Comparison of ENCODE assay signal across 19 cellular contexts in genomic region chr2:113861740-113862139, GRCh38. TPM values are rescaled to one million over a fixed set of nuclear protein-coding genes. Genes with fewer than 3 reads are reported as not detected.
DNase-seq lines count a peak whose midpoint lies in the region; ATAC-seq lines count a peak whose summit lies in the region.
"Had no signal": no experiment of that assay in that cellular context is flagged by ENCODE, and none has a peak within 500 bp of the region (broad histone marks: within the 10 kb centered on the region; RNA-seq: fewer than 3 reads in every experiment).

No MANE protein-coding gene starts in this region.

- peak; percentile 20 for DNase-seq in NCI-H2171 (lab: John Stamatoyannopoulos, UW)
- no peak for DNase-seq in activated naive CD4-positive, alpha-beta T cell treated with anti-CD3 and anti-CD28 coated beads, Interleukin-2, amount 50 U/mL, for 72 hours (ENCODE audit: low spot score in 2 of 2)
- no peak for DNase-seq in activated CD4-positive, CD25-positive, alpha-beta regulatory T cell (lab: John Stamatoyannopoulos, UW)
- DNase-seq in stimulated activated naive CD8-positive, alpha-beta T cell treated with anti-CD3 and anti-CD28 coated beads, Interleukin-15, amount 100 ng/mL, for 72 hours: no peak
- no peak for DNase-seq in T-cell
- DNase-seq: DMS79, dorsolateral prefrontal cortex, KG1, MV-4-11, NCI-H2029, NCI-H446, psoas muscle, stomach had no signal

- CTCF ChIA-PET in T-cell (lab: Charles Lee): no interaction called here

- H3K27ac Mint-ChIP-seq in activated naive CD4-positive, alpha-beta T cell treated with anti-CD3 and anti-CD28 coated beads, Interleukin-2, amount 50 U/mL, for 72 hours: no peak overlapping the region
- no peak overlapping the region for H3K27ac Mint-ChIP-seq in stimulated activated naive CD8-positive, alpha-beta T cell treated with anti-CD3 and anti-CD28 coated beads, Interleukin-15, amount 100 ng/mL, for 72 hours
- H3K27ac Mint-ChIP-seq in T-cell: no peak overlapping the region
- H3K27ac Mint-ChIP-seq: activated naive CD4-positive, alpha-beta T cell treated with anti-CD3 and anti-CD28 coated beads, Interleukin-2, amount 50 U/mL, for 24 hours; type B pancreatic cell had no signal

- H3K4me1 Mint-ChIP-seq in stimulated activated naive CD8-positive, alpha-beta T cell treated with anti-CD3 and anti-CD28 coated beads, Interleukin-15, amount 100 ng/mL, for 72 hours: no peaks in the 10 kb centered on the region
- peaks cover 0 to 11% (median 10%) of the 10 kb centered on the region in 3 donors for H3K4me1 Mint-ChIP-seq in T-cell
- H3K4me1 Mint-ChIP-seq: central memory CD8-positive, alpha-beta T cell had no signal

- peaks cover 8 to 13% of the 10 kb centered on the region in 2 donors for H3K36me3 Mint-ChIP-seq in activated naive CD4-positive, alpha-beta T cell treated with anti-CD3 and anti-CD28 coated beads, Interleukin-2, amount 50 U/mL, for 72 hours
- peaks cover 29% of the 10 kb centered on the region for H3K36me3 Mint-ChIP-seq in T-cell
- H3K36me3 Mint-ChIP-seq: type B pancreatic cell had no signal

- ATAC-seq in GM19328 (IDR thresholded peaks at IDR 0.05; ENCODE audit: unreplicated experiment): peak; percentile 35
- peak; percentile 25 for ATAC-seq in HG02610 (IDR thresholded peaks at IDR 0.05; ENCODE audit: unreplicated experiment)
- no peak for ATAC-seq in activated naive CD4-positive, alpha-beta T cell treated with anti-CD3 and anti-CD28 coated beads, Interleukin-2, amount 50 U/mL, for 72 hours
- ATAC-seq in stimulated activated naive CD8-positive, alpha-beta T cell treated with anti-CD3 and anti-CD28 coated beads, Interleukin-15, amount 100 ng/mL, for 72 hours: no peak
- ATAC-seq in T-cell (replicated peaks in 1 of 4): no peak
- ATAC-seq: activated CD4-positive, CD25-positive, alpha-beta regulatory T cell treated with anti-CD3 and anti-CD28 coated beads, Interleukin-2, amount 50 U/mL, for 24 hours; psoas muscle had no signal

- H3K27me3 Mint-ChIP-seq in stimulated activated naive CD8-positive, alpha-beta T cell treated with anti-CD3 and anti-CD28 coated beads, Interleukin-15, amount 100 ng/mL, for 72 hours: no peaks in the 10 kb centered on the region
- H3K27me3 Mint-ChIP-seq in T-cell: no peaks in the 10 kb centered on the region
- H3K27me3 Mint-ChIP-seq: activated naive CD4-positive, alpha-beta T cell treated with anti-CD3 and anti-CD28 coated beads, Interleukin-2, amount 50 U/mL, for 24 hours; central memory CD8-positive, alpha-beta T cell; type B pancreatic cell had no signal

- no peaks in the 10 kb centered on the region for H3K9me3 Mint-ChIP-seq in activated naive CD4-positive, alpha-beta T cell treated with anti-CD3 and anti-CD28 coated beads, Interleukin-2, amount 50 U/mL, for 72 hours
- H3K9me3 Mint-ChIP-seq in stimulated activated naive CD8-positive, alpha-beta T cell treated with anti-CD3 and anti-CD28 coated beads, Interleukin-15, amount 100 ng/mL, for 72 hours: no peaks in the 10 kb centered on the region
- H3K9me3 Mint-ChIP-seq in T-cell: no peaks in the 10 kb centered on the region
- H3K9me3 Mint-ChIP-seq: activated naive CD4-positive, alpha-beta T cell treated with anti-CD3 and anti-CD28 coated beads, Interleukin-2, amount 50 U/mL, for 24 hours; central memory CD8-positive, alpha-beta T cell; type B pancreatic cell had no signal

- POLR2A ChIA-PET in T-cell (lab: Charles Lee): interaction anchor here in 1 of 2 donors (0.8 kb wide), 1 partner anchor 15 kb away, joined by 5 read pairs; no protein-coding TSS in a partner anchor

- no peak overlapping the region for H3K4me3 Mint-ChIP-seq in stimulated activated naive CD8-positive, alpha-beta T cell treated with anti-CD3 and anti-CD28 coated beads, Interleukin-15, amount 100 ng/mL, for 72 hours
- no peak overlapping the region for H3K4me3 Mint-ChIP-seq in T-cell
- H3K4me3 Mint-ChIP-seq: activated naive CD4-positive, alpha-beta T cell treated with anti-CD3 and anti-CD28 coated beads, Interleukin-2, amount 50 U/mL, for 24 hours; central memory CD8-positive, alpha-beta T cell; type B pancreatic cell had no signal

RNA-seq across cellular contexts. Expression of gene ACTR3, which starts 28.1 kb away (rescaled TPM):
- 100 to 1,000 TPM; 520 to 570 TPM for total RNA-seq in activated naive CD4-positive, alpha-beta T cell treated with anti-CD3 and anti-CD28 coated beads, Interleukin-2, amount 50 U/mL, for 72 hours
- total RNA-seq in T-cell: 100 to 1,000 TPM; 228 to 277 (median 255) TPM

Comparison
In these comparisons a context has a peak if more than half of its experiments do, and no peak if none do; other contexts are left out.
1. ATAC-seq: peak in GM19328 (single experiment) and HG02610 (single experiment); none in activated naive CD4-positive, alpha-beta T cell treated with anti-CD3 and anti-CD28 coated beads, Interleukin-2, amount 50 U/mL, for 72 hours (0 of 2), stimulated activated naive CD8-positive, alpha-beta T cell treated with anti-CD3 and anti-CD28 coated beads, Interleukin-15, amount 100 ng/mL, for 72 hours (single experiment) and T-cell (0 of 4).